Comparison of ENCODE assay signal across 8 cellular contexts in genomic region chr1:152111515-152111968, GRCh38. TPM values are rescaled to one million over a fixed set of nuclear protein-coding genes. Genes with fewer than 3 reads are reported as not detected.
A peak's percentile ranks its signal among the peaks of the same experiment; 100 is the strongest.
DNase-seq lines count a peak whose midpoint lies in the region; ATAC-seq and TF ChIP-seq lines count a peak whose summit lies in the region.

No MANE protein-coding gene starts in this region.

- no peak overlapping the region for H3K27ac Mint-ChIP-seq in CD8-positive, alpha-beta T cell
- H3K27ac Mint-ChIP-seq in stimulated activated memory B cell treated with anti-CD40 and anti-IgM and Interleukin-4, amounts not matched to agents 10 μg/mL and 1 μg/mL and 100 μg/mL, for 72 hours = no peak overlapping the region

- no peak overlapping the region for H3K27ac ChIP-seq in CD8-positive, alpha-beta T cell (ENCODE audit: low read depth, low read length)
- H3K27ac ChIP-seq in IMR-90 (ENCODE audit: insufficient read depth, low read length) (no peak overlapping the region), skin epidermis (no peak overlapping the region)

- 1% methylated on average over 16 of the region's 44 CpGs; no CpG with 5 or more reads in 1 of the 2 experiments for WGBS in IMR-90 (ENCODE audit: extremely low coverage in 2 of 2, insufficient read length in 1 of 2), 2 experiments

- H3K4me2 ChIP-seq in IMR-90 (ENCODE audit: low read depth, low read length) = peak overlapping the region; percentile 62

- no peak for TF ChIP-seq CTCF in CD8-positive, alpha-beta T cell (IDR thresholded peaks at IDR 0.05)
- TF ChIP-seq CTCF in IMR-90 (conservative IDR thresholded peaks at IDR 0.05; ENCODE audit: low read depth, low read length) (no peak), WI38 (IDR thresholded peaks at IDR 0.05; ENCODE audit: low read depth, low read length) (no peak)

- intact Hi-C loops in CD8-positive, alpha-beta T cell (cut with DNase I, micrococcal nuclease) = no loop called here
- intact Hi-C loops in IMR-90 (cut with micrococcal nuclease) = loop anchor here (5.0 kb wide), 1 partner anchor 59 kb away; no protein-coding TSS in a partner anchor

- H3K9me1 ChIP-seq in IMR-90 (ENCODE audit: insufficient read depth, low read length) = no peaks in the 10 kb centered on the region

- H3K18ac ChIP-seq in IMR-90 (ENCODE audit: low read depth, low read length) = no peak overlapping the region

- no peak overlapping the region for H3K14ac ChIP-seq in IMR-90 (replicated peaks; ENCODE audit: low read depth, low read length)

- H3K9me3 Mint-ChIP-seq in CD8-positive, alpha-beta T cell = no peaks in the 10 kb centered on the region
- H3K9me3 Mint-ChIP-seq in stimulated activated memory B cell treated with anti-CD40 and anti-IgM and Interleukin-4, amounts not matched to agents 10 μg/mL and 1 μg/mL and 100 μg/mL, for 72 hours = no peaks in the 10 kb centered on the region

- no peak overlapping the region for H3K9ac ChIP-seq in IMR-90 (ENCODE audit: low read depth, low read length)

- POLR2A ChIA-PET in CD8-positive, alpha-beta T cell (lab: Charles Lee) = interaction anchor here (0.6 kb wide), 1 partner anchor 322 kb away, joined by 3 read pairs; no protein-coding TSS in a partner anchor
- POLR2A ChIA-PET in IMR-90 (lab: Charles Lee; ENCODE audit: unreplicated experiment) = no interaction called here

- H3K36me3 Mint-ChIP-seq in CD8-positive, alpha-beta T cell = no peaks in the 10 kb centered on the region
- H3K36me3 Mint-ChIP-seq in stimulated activated memory B cell treated with anti-CD40 and anti-IgM and Interleukin-4, amounts not matched to agents 10 μg/mL and 1 μg/mL and 100 μg/mL, for 72 hours = no peaks in the 10 kb centered on the region

- H3K79me1 ChIP-seq in IMR-90 (ENCODE audit: low read depth in 1 of 2, low read length in 2 of 2) = no peaks in the 10 kb centered on the region

- H2AFZ ChIP-seq in IMR-90 (replicated peaks; ENCODE audit: low read length, poor library complexity) = peak overlapping the region; percentile 76

- no peak overlapping the region for H2BK20ac ChIP-seq in IMR-90 (ENCODE audit: low read depth, low read length)

- BruUV-seq in IMR-90 (replicated peaks; lab: Mats Ljungman, UMichigan) = no TSS peak

- in situ Hi-C loops in IMR-90 (cut with MboI; ENCODE audit: low sequenced_read_pairs) = no loop called here

- no peak for DNase-seq in CD8-positive, alpha-beta T cell
- DNase-seq in IMR-90 (peak; percentile 34), glomerular endothelial cell (ENCODE audit: extremely low read depth, low read depth, low spot score) (peak; percentile 2)

- no peak overlapping the region for H4K8ac ChIP-seq in IMR-90 (ENCODE audit: low read depth in 2 of 2, low read length in 2 of 2)

- dilution Hi-C loops in IMR-90 (cut with HindIII; ENCODE audit: low sequenced_read_pairs, unreplicated experiment) = no loop called here

- TF ChIP-seq POLR2A in IMR-90 (IDR thresholded peaks at IDR 0.05; ENCODE audit: low read depth, low read length) = no peak

- H2BK5ac ChIP-seq in IMR-90 (ENCODE audit: low read depth, low read length, poor library complexity, severe bottlenecking) = no peak overlapping the region

- H3K4me3 Mint-ChIP-seq in CD8-positive, alpha-beta T cell = no peak overlapping the region
- no peak overlapping the region for H3K4me3 Mint-ChIP-seq in stimulated activated memory B cell treated with anti-CD40 and anti-IgM and Interleukin-4, amounts not matched to agents 10 μg/mL and 1 μg/mL and 100 μg/mL, for 72 hours

- no peaks in the 10 kb centered on the region; the same call in 1 of the 2 replicates for H4K20me1 ChIP-seq in IMR-90 (ENCODE audit: insufficient read depth, low read length)

- peaks cover 34% of the 10 kb centered on the region for H3K27me3 Mint-ChIP-seq in CD8-positive, alpha-beta T cell (ENCODE audit: low read depth)
- peaks cover 5% of the 10 kb centered on the region for H3K27me3 Mint-ChIP-seq in stimulated activated memory B cell treated with anti-CD40 and anti-IgM and Interleukin-4, amounts not matched to agents 10 μg/mL and 1 μg/mL and 100 μg/mL, for 72 hours

- H4K91ac ChIP-seq in IMR-90 (ENCODE audit: insufficient read depth, low read depth, low read length) = no peak overlapping the region

- no peak overlapping the region for H4K5ac ChIP-seq in IMR-90 (ENCODE audit: low read depth, low read length)

- H3K27me3 ChIP-seq in CD8-positive, alpha-beta T cell (ENCODE audit: insufficient read depth, low read length) = peaks cover 51% of the 10 kb centered on the region
- peaks cover 64% of the 10 kb centered on the region for H3K27me3 ChIP-seq in IMR-90 (ENCODE audit: control insufficient read depth, insufficient read depth, low read length)

- no peaks in the 10 kb centered on the region for H3K4me1 Mint-ChIP-seq in CD8-positive, alpha-beta T cell (ENCODE audit: low read depth)
- H3K4me1 Mint-ChIP-seq in stimulated activated memory B cell treated with anti-CD40 and anti-IgM and Interleukin-4, amounts not matched to agents 10 μg/mL and 1 μg/mL and 100 μg/mL, for 72 hours = no peaks in the 10 kb centered on the region

- ATAC-seq in CD8-positive, alpha-beta T cell = no peak
- ATAC-seq in IMR-90 (ENCODE audit: low read depth) (peak; percentile 11; the same call in 1 of the 2 replicates), HG03108 (IDR thresholded peaks at IDR 0.05; ENCODE audit: unreplicated experiment) (no peak), GM18867 (IDR thresholded peaks at IDR 0.05; ENCODE audit: unreplicated experiment) (no peak)
- ATAC-seq in stimulated activated memory B cell treated with anti-CD40 and anti-IgM and Interleukin-4, amounts not matched to agents 10 μg/mL and 1 μg/mL and 100 μg/mL, for 72 hours = no peak

- H3K56ac ChIP-seq in IMR-90 (ENCODE audit: extremely low read depth, insufficient read depth, low read length) = no peak overlapping the region

- H3K4me3 ChIP-seq in CD8-positive, alpha-beta T cell (ENCODE audit: low read depth, low read length) = peak overlapping the region; percentile 61
- H3K4me3 ChIP-seq in IMR-90 (ENCODE audit: insufficient read depth, low read depth, low read length) = peak overlapping the region; percentile 2; the same call in 1 of the 2 replicates
- peak overlapping the region; percentile 39 for H3K4me3 ChIP-seq in WI38 (ENCODE audit: low read depth, low read length)
- H3K4me3 ChIP-seq in skin epidermis = peak overlapping the region; percentile 19 to 44 (median 26)

- no peak for TF ChIP-seq RAD21 in IMR-90 (IDR thresholded peaks at IDR 0.05; ENCODE audit: low read length)

- H3K4ac ChIP-seq in IMR-90 (ENCODE audit: low read depth, low read length) = no peak overlapping the region

- CTCF ChIA-PET in CD8-positive, alpha-beta T cell (lab: Charles Lee) = interaction anchor here (1.0 kb wide), 1 partner anchor 62 kb away, joined by 3 read pairs; no protein-coding TSS in a partner anchor
- CTCF ChIA-PET in IMR-90 (lab: Yijun Ruan, JAX) = no interaction called here

- no peak overlapping the region for H2AK9ac ChIP-seq in IMR-90 (replicated peaks; ENCODE audit: low read depth, low read length, poor library complexity)

- no peaks in the 10 kb centered on the region for H3K36me3 ChIP-seq in CD8-positive, alpha-beta T cell (ENCODE audit: insufficient read depth, low read length)
- no peaks in the 10 kb centered on the region for H3K36me3 ChIP-seq in IMR-90 (ENCODE audit: control insufficient read depth, insufficient read depth, low read length)

- H3K4me1 ChIP-seq in CD8-positive, alpha-beta T cell (ENCODE audit: insufficient read depth, low read length) = peaks cover 38% of the 10 kb centered on the region
- peaks cover 3% of the 10 kb centered on the region; the same call in 1 of the 2 replicates for H3K4me1 ChIP-seq in IMR-90 (ENCODE audit: control insufficient read depth, insufficient read depth, low read length)

- no peak overlapping the region for H3K23ac ChIP-seq in IMR-90 (ENCODE audit: low read depth, low read length)

- no peaks in the 10 kb centered on the region for H3K9me3 ChIP-seq in CD8-positive, alpha-beta T cell (ENCODE audit: low read length)
- H3K9me3 ChIP-seq in IMR-90 (ENCODE audit: control insufficient read depth, insufficient read depth, low read length) = peaks cover 21% of the 10 kb centered on the region

- H2BK15ac ChIP-seq in IMR-90 (ENCODE audit: low read depth, low read length) = no peak overlapping the region

- H2AK5ac ChIP-seq in IMR-90 (ENCODE audit: low read depth, low read length) = no peak overlapping the region

- no peak overlapping the region for H2BK120ac ChIP-seq in IMR-90 (ENCODE audit: low read depth, low read length)

TF ChIP-seq in IMR-90, 13 proteins besides CTCF, POLR2A, EP300 and RAD21 (continues in another document):
- no peak for TF ChIP-seq MAZ (IDR thresholded peaks at IDR 0.05; ENCODE audit: borderline replicate concordance, low read depth, low read length)
- TF ChIP-seq MAFK (IDR thresholded peaks at IDR 0.05; ENCODE audit: low read depth, low read length) = no peak
- TF ChIP-seq CEBPB (IDR thresholded peaks at IDR 0.05; ENCODE audit: low read depth, low read length) = no peak
- no peak for TF ChIP-seq NFE2L2 (IDR thresholded peaks at IDR 0.05; ENCODE audit: low read depth, low read length)
- TF ChIP-seq SMC3 (IDR thresholded peaks at IDR 0.05; ENCODE audit: low read depth, low read length) = no peak
- no peak for TF ChIP-seq MXI1 (IDR thresholded peaks at IDR 0.05; ENCODE audit: borderline replicate concordance, low read depth, low read length)

RNA-seq across cellular contexts. Expression of gene TCHH, which starts 3.7 kb away (rescaled TPM):
- total RNA-seq in CD8-positive, alpha-beta T cell = not detected
- total RNA-seq in IMR-90 (2012; rRNA removed) (not detected in 2 replicates), glomerular endothelial cell (under 0.01 and 0.12 TPM in 2 replicates)
- polyA plus RNA-seq in IMR-90 (2012; rRNA removed) = not detected in 2 replicates
- polyA plus RNA-seq in IMR-90 (2012; cell fraction: cytosol; rRNA removed) = not detected in 2 replicates
- 0.01 TPM in 1 of 2 replicates, not detected in the other for polyA plus RNA-seq in IMR-90 (2012; cell fraction: nucleus; rRNA removed; ENCODE audit: low replicate concordance)

RNA-seq across cellular contexts. Expression of gene TCHHL1, which starts 22.7 kb away (rescaled TPM):
- total RNA-seq in CD8-positive, alpha-beta T cell = not detected
- total RNA-seq in IMR-90 (2012; rRNA removed) (not detected in 2 replicates), glomerular endothelial cell (not detected in 2 replicates)
- not detected in 2 replicates for polyA plus RNA-seq in IMR-90 (2012; rRNA removed)
- not detected in 2 replicates for polyA plus RNA-seq in IMR-90 (2012; cell fraction: cytosol; rRNA removed)
- polyA plus RNA-seq in IMR-90 (2012; cell fraction: nucleus; rRNA removed; ENCODE audit: low replicate concordance) = not detected in 2 replicates

RNA-seq across cellular contexts. Expression of gene RPTN, which starts 47.5 kb away (rescaled TPM):
- not detected for total RNA-seq in CD8-positive, alpha-beta T cell
- total RNA-seq in IMR-90 (2012; rRNA removed) (not detected in 2 replicates), glomerular endothelial cell (not detected in 2 replicates)
- polyA plus RNA-seq in IMR-90 (2012; rRNA removed) = not detected in 2 replicates
- not detected in 2 replicates for polyA plus RNA-seq in IMR-90 (2012; cell fraction: cytosol; rRNA removed)
- polyA plus RNA-seq in IMR-90 (2012; cell fraction: nucleus; rRNA removed; ENCODE audit: low replicate concordance) = not detected in 2 replicates

Comparison
In these comparisons a context has a peak if more than half of its experiments do, and no peak if none do; other contexts are left out.
1. DNase-seq: peak in IMR-90 (single experiment) and glomerular endothelial cell (single experiment); none in CD8-positive, alpha-beta T cell (0 of 7).
2. H3K4me3 ChIP-seq: peak in every context shown above with its lines; median percentile 61 in CD8-positive, alpha-beta T cell; 39 in WI38; 26 in skin epidermis; 2 in IMR-90.